In the genomic region with DNA sequence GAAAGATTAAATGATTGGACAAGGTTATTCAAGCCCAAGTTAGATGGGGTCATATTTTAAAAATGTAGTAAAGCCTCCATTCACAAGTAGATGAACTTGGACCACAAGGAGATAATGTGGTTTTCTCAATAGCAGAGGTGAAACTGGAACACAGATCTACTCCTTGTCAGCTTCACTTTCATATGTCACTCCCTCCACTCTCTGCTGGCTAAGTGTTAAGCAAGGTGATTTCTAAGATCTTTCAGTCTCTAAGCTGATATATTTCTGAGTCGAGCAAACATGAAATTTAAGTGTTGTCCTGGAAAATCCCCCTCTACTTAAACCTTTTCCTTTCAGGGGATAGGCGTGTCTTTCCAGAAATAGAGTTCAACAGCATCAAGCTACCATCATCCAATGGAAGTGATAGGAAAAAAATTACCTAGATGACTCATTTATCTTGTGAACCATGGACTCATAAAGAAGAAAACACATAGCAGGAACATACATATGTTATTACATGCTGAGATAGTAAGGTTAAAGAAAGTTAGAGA, we compare ENCODE assay signal across 11 cellular contexts.
DNase-seq lines count a peak whose midpoint lies in the region; ATAC-seq and TF ChIP-seq lines count a peak whose summit lies in the region.
"Had no signal": no experiment of that assay in that cellular context is flagged by ENCODE, and none has a peak within 500 bp of the region (broad histone marks: within the 10 kb centered on the region; RNA-seq: fewer than 3 reads in every experiment).

No MANE protein-coding gene starts in this region.

- H3K4me1 ChIP-seq in DND-41 (ENCODE audit: insufficient read depth, low read length) (no peaks in the 10 kb centered on the region), MM.1S (ENCODE audit: low read length) (peaks cover 15% of the 10 kb centered on the region), vagina (no peaks in the 10 kb centered on the region), ovary (ENCODE audit: insufficient read depth) (no peaks in the 10 kb centered on the region)

- TF ChIP-seq CTCF in DND-41 (IDR thresholded peaks at IDR 0.05; ENCODE audit: borderline replicate concordance, extremely low read depth, low read length, poor library complexity, severe bottlenecking) (no peak), MM.1S (IDR thresholded peaks at IDR 0.05; ENCODE audit: low read length) (no peak), vagina (IDR thresholded peaks at IDR 0.05) (no peak), ovary (IDR thresholded peaks at IDR 0.05) (no peak)

- TF ChIP-seq POLR2A in vagina (IDR thresholded peaks at IDR 0.05) (no peak), ovary (IDR thresholded peaks at IDR 0.05) (no peak)

- H2AFZ ChIP-seq in DND-41 (ENCODE audit: low read depth, low read length) (no peak overlapping the region), MM.1S (ENCODE audit: low read length) (no peak overlapping the region)

- H3K9me2 ChIP-seq in MM.1S (replicated peaks; ENCODE audit: insufficient read depth, low read length): no peaks in the 10 kb centered on the region

- H3K27ac ChIP-seq in DND-41 (ENCODE audit: low read length) (no peak overlapping the region), MM.1S (ENCODE audit: low read length) (peak overlapping the region; percentile 15; the same call in 1 of the 2 replicates), vagina (no peak overlapping the region), ovary (no peak overlapping the region)

- no peak overlapping the region for H3K4me3 ChIP-seq in DND-41 (ENCODE audit: low read depth in 1 of 2, low read length in 2 of 2)
- H3K4me3 ChIP-seq in MM.1S (ENCODE audit: low read length): 0 out of 2 replicates have a peak overlapping the region, but pooled peaks have one; percentile 3
- no peak overlapping the region for H3K4me3 ChIP-seq in vagina
- no peak overlapping the region for H3K4me3 ChIP-seq in ovary
- H3K4me3 ChIP-seq: K562 had no signal

- H3K4me2 ChIP-seq in DND-41 (ENCODE audit: insufficient read depth, low read length): no peak overlapping the region
- H3K4me2 ChIP-seq in MM.1S (ENCODE audit: low read depth, low read length): peak overlapping the region; percentile 45

- H3K9ac ChIP-seq in DND-41 (ENCODE audit: low read depth, low read length): no peak overlapping the region
- no peak overlapping the region for H3K9ac ChIP-seq in MM.1S (ENCODE audit: low read length)

- WGBS in ovary, 3 donors: 87 to 93% (median 92%) methylated on average over 2 of the region's 2 CpGs

- H3K79me2 ChIP-seq in DND-41 (ENCODE audit: insufficient read depth, low read length): no peaks in the 10 kb centered on the region
- no peaks in the 10 kb centered on the region for H3K79me2 ChIP-seq in MM.1S (ENCODE audit: low read length)

- no peak for TF ChIP-seq EP300 in ovary (IDR thresholded peaks at IDR 0.05)

- no peaks in the 10 kb centered on the region for H4K20me1 ChIP-seq in DND-41 (ENCODE audit: insufficient read depth, low read length)
- no peaks in the 10 kb centered on the region for H4K20me1 ChIP-seq in MM.1S (ENCODE audit: insufficient read depth, low read length)

- ATAC-seq in DND-41 (ENCODE audit: insufficient read depth, low read depth): peak; percentile 48; the same call in 1 of the 3 replicates
- peak; percentile 96 for ATAC-seq in HG02798 (IDR thresholded peaks at IDR 0.05; ENCODE audit: poor library complexity, unreplicated experiment)
- ATAC-seq: K562, PC-3 had no signal

- intact Hi-C loops in vagina (cut with DNase I) (no loop called here), ovary (cut with DNase I) (no loop called here)

- H3K36me3 ChIP-seq in DND-41 (ENCODE audit: insufficient read depth, low read length): no peaks in the 10 kb centered on the region
- H3K36me3 ChIP-seq in MM.1S (replicated peaks; ENCODE audit: insufficient read depth, low read length): no peaks in the 10 kb centered on the region
- no peaks in the 10 kb centered on the region for H3K36me3 ChIP-seq in vagina
- H3K36me3 ChIP-seq in ovary: no peaks in the 10 kb centered on the region

- H3K27me3 ChIP-seq in DND-41 (ENCODE audit: insufficient read depth, low read length, poor library complexity): no peaks in the 10 kb centered on the region
- no peaks in the 10 kb centered on the region for H3K27me3 ChIP-seq in MM.1S (replicated peaks; ENCODE audit: insufficient read depth, low read length)
- no peaks in the 10 kb centered on the region for H3K27me3 ChIP-seq in vagina
- no peaks in the 10 kb centered on the region for H3K27me3 ChIP-seq in ovary

- DNase-seq in DND-41: no peak
- peak; percentile 41 for DNase-seq in GM19238 (ENCODE audit: insufficient read length, low spot score)
- peak; percentile 89 for DNase-seq in MM.1S
- no peak for DNase-seq in vagina (ENCODE audit: extremely low spot score in 2 of 2)
- DNase-seq in activated CD4-positive, alpha-beta T cell treated with anti-CD3 and anti-CD28 coated beads for 48 hours: no peak
- no peak for DNase-seq in ovary
- DNase-seq in NCI-H524 (lab: John Stamatoyannopoulos, UW): no peak
- DNase-seq: central memory CD4-positive, alpha-beta T cell; PC-3 had no signal

- H3K9me3 ChIP-seq in DND-41 (ENCODE audit: insufficient read depth, low read length, severe bottlenecking): no peaks in the 10 kb centered on the region
- H3K9me3 ChIP-seq in MM.1S (replicated peaks; ENCODE audit: insufficient read depth, low read length): no peaks in the 10 kb centered on the region
- no peaks in the 10 kb centered on the region for H3K9me3 ChIP-seq in vagina
- H3K9me3 ChIP-seq in ovary: no peaks in the 10 kb centered on the region

- peaks cover 8% of the 10 kb centered on the region; the same call in 1 of the 2 replicates for H3F3A ChIP-seq in MM.1S (ENCODE audit: insufficient read depth, low read length)

Comparison
In these comparisons a context has a peak if more than half of its experiments do, and no peak if none do; other contexts are left out.
1. DNase-seq: peak in GM19238 (single experiment) and MM.1S (single experiment); none in DND-41 (single experiment), vagina (0 of 2), activated CD4-positive, alpha-beta T cell treated with anti-CD3 and anti-CD28 coated beads for 48 hours (single experiment), ovary (0 of 5) and NCI-H524 (0 of 2).